In genomic region chr10:71395621-71396020, GRCh38 we compare ENCODE assay signal across 11 cellular contexts. TPM values are rescaled to one million over a fixed set of nuclear protein-coding genes. Genes with fewer than 3 reads are reported as not detected.
A peak's percentile ranks its signal among the peaks of the same experiment; 100 is the strongest.
DNase-seq lines count a peak whose midpoint lies in the region; ATAC-seq and TF ChIP-seq lines count a peak whose summit lies in the region.
"Had no signal": no experiment of that assay in that cellular context is flagged by ENCODE, and none has a peak within 500 bp of the region (broad histone marks: within the 10 kb centered on the region; RNA-seq: fewer than 3 reads in every experiment).

No MANE protein-coding gene starts in this region.

- peaks cover 0 to 22% (median 3%) of the 10 kb centered on the region in 7 donors for H3K9me3 Mint-ChIP-seq in CD14-positive monocyte
- no peaks in the 10 kb centered on the region for H3K9me3 Mint-ChIP-seq in nephron
- H3K9me3 Mint-ChIP-seq: activated CD4-positive, alpha-beta memory T cell treated with anti-CD3 and anti-CD28 coated beads for 36 hours; dendritic cell treated with granulocyte-macrophage colony-stimulating factor and Interleukin-4, amounts not matched to agents 40 ng/mL and 50 ng/mL, for 4 days had no signal

- no peaks in the 10 kb centered on the region for H3K36me3 ChIP-seq in brain microvascular endothelial cell (replicated peaks)

- H3K4me3 ChIP-seq in brain microvascular endothelial cell (ENCODE audit: low read depth, low read length): no peak overlapping the region

- peak; percentile 32 for TF ChIP-seq CTCF in CD14-positive monocyte (IDR thresholded peaks at IDR 0.05)
- TF ChIP-seq CTCF in GM12873 (IDR thresholded peaks at IDR 0.05; ENCODE audit: insufficient read depth, low read depth, low read length, missing control alignments): peak; percentile 35
- peak; percentile 28 for TF ChIP-seq CTCF in brain microvascular endothelial cell (IDR thresholded peaks at IDR 0.05; ENCODE audit: low read depth, low read length, missing control alignments)
- TF ChIP-seq CTCF in nephron (IDR thresholded peaks at IDR 0.05; ENCODE audit: unreplicated experiment in 3 of 3): no peak

- intact Hi-C loops in CD14-positive monocyte (cut with micrococcal nuclease): no loop called here

- H3K4me1 Mint-ChIP-seq in CD14-positive monocyte (peaks cover 19% of the 10 kb centered on the region), nephron (peaks cover 5% of the 10 kb centered on the region)

- H3K27me3 ChIP-seq in brain microvascular endothelial cell (replicated peaks): peaks cover 70% of the 10 kb centered on the region

- H3K27me3 Mint-ChIP-seq in CD14-positive monocyte (ENCODE audit: low read depth in 3 of 3) (peaks cover 53 to 68% (median 54%) of the 10 kb centered on the region in 3 donors), nephron (ENCODE audit: low read depth) (peaks cover 76% of the 10 kb centered on the region)

- no peak overlapping the region for H3K27ac ChIP-seq in brain microvascular endothelial cell

- in situ Hi-C loops in brain microvascular endothelial cell (cut with HindIII; ENCODE audit: low pct_ligation_motif_present, low sequenced_read_pairs): no loop called here

- peak overlapping the region in 1 of 2 donors; percentile 63 for H3K4me3 Mint-ChIP-seq in CD14-positive monocyte
- peak overlapping the region; percentile 61 to 74 (median 71) for H3K4me3 Mint-ChIP-seq in nephron
- H3K4me3 Mint-ChIP-seq: activated CD4-positive, alpha-beta memory T cell treated with anti-CD3 and anti-CD28 coated beads for 36 hours; dendritic cell treated with granulocyte-macrophage colony-stimulating factor and Interleukin-4, amounts not matched to agents 40 ng/mL and 50 ng/mL, for 4 days had no signal

- H3K36me3 Mint-ChIP-seq in CD14-positive monocyte: peaks cover 5 to 12% of the 10 kb centered on the region in 2 donors
- no peaks in the 10 kb centered on the region for H3K36me3 Mint-ChIP-seq in nephron (ENCODE audit: low read depth)
- H3K36me3 Mint-ChIP-seq: activated CD4-positive, alpha-beta memory T cell treated with anti-CD3 and anti-CD28 coated beads for 36 hours had no signal

- no peak for DNase-seq in CD14-positive monocyte (ENCODE audit: low spot score)
- no peak for DNase-seq in brain microvascular endothelial cell
- no peak for DNase-seq in CD1c-positive myeloid dendritic cell (ENCODE audit: extremely low spot score)
- no peak for DNase-seq in amygdala (lab: John Stamatoyannopoulos, UW)
- DNase-seq: NCI-H2107, PC-3 had no signal

- no peak for ATAC-seq in HG03097 (IDR thresholded peaks at IDR 0.05; ENCODE audit: low FRiP score, unreplicated experiment)
- ATAC-seq: PC-3 had no signal

- H3K27ac Mint-ChIP-seq in CD14-positive monocyte (no peak overlapping the region), nephron (no peak overlapping the region)
- H3K27ac Mint-ChIP-seq: activated CD4-positive, alpha-beta memory T cell treated with anti-CD3 and anti-CD28 coated beads for 36 hours; dendritic cell treated with granulocyte-macrophage colony-stimulating factor and Interleukin-4, amounts not matched to agents 40 ng/mL and 50 ng/mL, for 4 days had no signal

RNA-seq across cellular contexts. Expression of gene CDH23, which starts 1.1 kb away (rescaled TPM):
- polyA plus RNA-seq in CD14-positive monocyte: 10 to 100 TPM in 1 of 2 donors, 1 to 10 TPM in 1; 8.2 to 10.5 TPM

Comparison
In these comparisons a context has a peak if more than half of its experiments do, and no peak if none do; other contexts are left out.
1. CTCF ChIP-seq: peak in CD14-positive monocyte (single experiment), GM12873 (single experiment) and brain microvascular endothelial cell (single experiment); none in nephron (0 of 3).